ENCODE assay signal across 12 cellular contexts in the genomic region with DNA sequence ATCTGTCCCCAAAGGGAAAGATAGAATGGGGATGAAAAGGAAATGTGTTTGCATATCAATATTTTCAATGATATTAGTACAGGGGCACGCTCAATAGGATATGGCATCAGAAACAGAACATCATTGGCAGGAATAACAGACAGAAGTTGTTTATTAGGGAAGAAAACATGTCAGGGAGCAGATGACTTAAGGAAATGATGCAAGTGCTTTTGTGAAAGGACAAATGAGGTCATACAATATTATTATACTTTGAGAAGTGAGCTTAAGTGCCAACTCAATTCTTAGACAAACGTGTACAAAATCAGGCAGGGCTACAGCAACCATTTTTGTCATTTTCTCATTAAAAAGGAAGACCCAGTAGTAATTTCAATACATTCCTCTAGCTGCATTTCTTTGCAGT.
DNase-seq lines count a peak whose midpoint lies in the region; ATAC-seq, FAIRE-seq and TF ChIP-seq lines count a peak whose summit lies in the region.
"Had no signal": no experiment of that assay in that cellular context is flagged by ENCODE, and none has a peak within 500 bp of the region (broad histone marks: within the 10 kb centered on the region; RNA-seq: fewer than 3 reads in every experiment).

No MANE protein-coding gene starts in this region.

- no peak for TF ChIP-seq EP300 in HepG2 (IDR thresholded peaks at IDR 0.05; ENCODE audit: low read depth in 2 of 2, low read length in 2 of 2)
- no peak for TF ChIP-seq EP300 in HepG2 (CRISPR knock-in tag; IDR thresholded peaks at IDR 0.05; ENCODE audit: borderline replicate concordance)

- in situ Hi-C loops in HepG2 (cut with HindIII; ENCODE audit: extremely low pct_ligation_motif_present, low pct_unique_long_range_greater_than_20kb) = no loop called here

- no peaks in the 10 kb centered on the region for H3K27me3 Mint-ChIP-seq in endodermal cell (ENCODE audit: insufficient read depth)
- H3K27me3 Mint-ChIP-seq: activated CD8-positive, alpha-beta T cell treated with anti-CD3 and anti-CD28 coated beads for 36 hours; memory B cell had no signal

- H3K9ac ChIP-seq in liver (ENCODE audit: low read depth in 1 of 2, low read length in 2 of 2) (no peak overlapping the region), HepG2 (ENCODE audit: insufficient read depth, low read depth, low read length) (no peak overlapping the region), endodermal cell (ENCODE audit: extremely low read depth, low read length, poor library complexity, severe bottlenecking) (no peak overlapping the region)

- no peak for TF ChIP-seq RAD21 in liver (IDR thresholded peaks at IDR 0.05)
- no peak for TF ChIP-seq RAD21 in HepG2 (CRISPR knock-in tag; IDR thresholded peaks at IDR 0.05)

- peaks cover 0 to 1% (median 0%) of the 10 kb centered on the region in 4 donors for H3K36me3 ChIP-seq in liver (ENCODE audit: control insufficient read depth in 4 of 4, insufficient read depth in 3 of 4, low read depth in 1 of 4, low read length in 3 of 4)
- no peaks in the 10 kb centered on the region for H3K36me3 ChIP-seq in HepG2 (replicated peaks in 1 of 2; ENCODE audit: control insufficient read depth in 1 of 2, insufficient read depth in 2 of 2, low read length in 2 of 2)
- no peaks in the 10 kb centered on the region for H3K36me3 ChIP-seq in endodermal cell (ENCODE audit: control insufficient read depth, insufficient read depth, low read length)
- H3K36me3 ChIP-seq: BE2C had no signal

- no peak overlapping the region for H3K4me2 ChIP-seq in HepG2 (ENCODE audit: low read depth, low read length)

- no peak overlapping the region for H3K4me3 Mint-ChIP-seq in endodermal cell
- H3K4me3 Mint-ChIP-seq: activated CD8-positive, alpha-beta T cell treated with anti-CD3 and anti-CD28 coated beads for 36 hours; memory B cell had no signal

- FAIRE-seq in HepG2 (lab: Jason Lieb, UNC) (no peak), D721Med (lab: Jason Lieb, UNC) (no peak)

- no peak overlapping the region for H3K27ac Mint-ChIP-seq in endodermal cell
- H3K27ac Mint-ChIP-seq: activated CD8-positive, alpha-beta T cell treated with anti-CD3 and anti-CD28 coated beads for 36 hours; memory B cell had no signal

- no peaks in the 10 kb centered on the region for H3K27me3 ChIP-seq in liver (ENCODE audit: control insufficient read depth in 4 of 4, insufficient read depth in 4 of 4, low read length in 3 of 4)
- no peaks in the 10 kb centered on the region for H3K27me3 ChIP-seq in HepG2 (ENCODE audit: control insufficient read depth in 1 of 2, insufficient read depth in 2 of 2, low read length in 2 of 2)
- H3K27me3 ChIP-seq in endodermal cell (ENCODE audit: control insufficient read depth, insufficient read depth, low read length, poor library complexity, severe bottlenecking) = no peaks in the 10 kb centered on the region
- H3K27me3 ChIP-seq: BE2C had no signal

- no peaks in the 10 kb centered on the region for H4K20me1 ChIP-seq in HepG2 (ENCODE audit: insufficient read depth, low read length)

- H3K9me3 ChIP-seq in liver (ENCODE audit: control insufficient read depth in 4 of 4, low read length in 3 of 4) = no peaks in the 10 kb centered on the region
- H3K9me3 ChIP-seq in HepG2 (ENCODE audit: low read length) = no peaks in the 10 kb centered on the region
- H3K9me3 ChIP-seq in endodermal cell (ENCODE audit: control insufficient read depth, low read length) = no peaks in the 10 kb centered on the region
- H3K9me3 ChIP-seq: BE2C had no signal

- no peaks in the 10 kb centered on the region for H3K9me3 Mint-ChIP-seq in endodermal cell
- H3K9me3 Mint-ChIP-seq: activated CD8-positive, alpha-beta T cell treated with anti-CD3 and anti-CD28 coated beads for 36 hours; memory B cell had no signal

- 67% methylated on average over 2 of the region's 2 CpGs for WGBS in liver
- WGBS in HepG2 (ENCODE audit: low lambda C conversion rate) = 28% methylated on average over 2 of the region's 2 CpGs
- WGBS in endodermal cell (ENCODE audit: insufficient coverage in 1 of 2, insufficient read length in 1 of 2), 2 experiments = 85 to 86% methylated on average over 2 of the region's 2 CpGs

- DNase-seq in HepG2 (ENCODE audit: low spot score) (no peak), endodermal cell (no peak), myocyte (ENCODE audit: low read depth) (peak; percentile 26), D721Med (ENCODE audit: insufficient read length, low spot score) (no peak), cerebellar nuclear complex (lab: John Stamatoyannopoulos, UW) (no peak)
- DNase-seq: activated CD8-positive, alpha-beta T cell treated with anti-CD3 and anti-CD28 coated beads for 36 hours; BE2C; cortex of kidney had no signal

- no TSS peak for BruUV-seq in HepG2 (replicated peaks; lab: Mats Ljungman, UMichigan)

- no peaks in the 10 kb centered on the region for H3K79me2 ChIP-seq in HepG2 (ENCODE audit: insufficient read depth, low read length)

- H3K4me3 ChIP-seq in liver (ENCODE audit: low read depth in 1 of 3, low read length in 3 of 3) = no peak overlapping the region
- H3K4me3 ChIP-seq in HepG2 (replicated peaks in 1 of 3; ENCODE audit: insufficient read depth in 1 of 3, low read depth in 2 of 3, low read length in 3 of 3) = no peak overlapping the region
- H3K4me3 ChIP-seq in endodermal cell (ENCODE audit: low read length) = no peak overlapping the region

- H3K27ac ChIP-seq in liver (ENCODE audit: low read depth in 1 of 2, low read length in 2 of 2) = peak overlapping the region; percentile 6 to 43
- H3K27ac ChIP-seq in HepG2 (ENCODE audit: extremely low read length, insufficient read depth, low read length) = no peak overlapping the region
- peak overlapping the region; percentile 19 for H3K27ac ChIP-seq in endodermal cell (ENCODE audit: low read depth, low read length)

- no peak for ATAC-seq in HepG2
- ATAC-seq in GM19467 (IDR thresholded peaks at IDR 0.05; ENCODE audit: unreplicated experiment) = no peak
- ATAC-seq in HG03378 (IDR thresholded peaks at IDR 0.05; ENCODE audit: unreplicated experiment) = no peak
- ATAC-seq: activated CD8-positive, alpha-beta T cell treated with anti-CD3 and anti-CD28 coated beads for 36 hours had no signal

- CTCF ChIA-PET in HepG2 (lab: Yijun Ruan, JAX; ENCODE audit: low intra/inter-chr PET ratio, low total read pairs) = no interaction called here

- peaks cover 26% of the 10 kb centered on the region for H3K4me1 Mint-ChIP-seq in endodermal cell
- H3K4me1 Mint-ChIP-seq: memory B cell had no signal

- H3K4me1 ChIP-seq in liver (ENCODE audit: control insufficient read depth in 4 of 4, insufficient read depth in 4 of 4, low read length in 3 of 4) (peaks cover 0 to 6% (median under 1%) of the 10 kb centered on the region in 4 donors), HepG2 (ENCODE audit: insufficient read depth, low read length) (0 out of 2 replicates have a peak, but pooled peaks cover 24% of the 10 kb centered on the region), endodermal cell (ENCODE audit: control insufficient read depth, insufficient read depth, low read length) (no peaks in the 10 kb centered on the region)
- H3K4me1 ChIP-seq: BE2C had no signal

- H3K36me3 Mint-ChIP-seq in endodermal cell (ENCODE audit: low read depth) = no peaks in the 10 kb centered on the region
- H3K36me3 Mint-ChIP-seq: memory B cell had no signal

- POLR2A ChIA-PET in HepG2 (lab: Yijun Ruan, JAX) = no interaction called here

- TF ChIP-seq POLR2A in HepG2 (IDR thresholded peaks at IDR 0.05; ENCODE audit: insufficient read depth in 1 of 2, low read depth in 2 of 2, low read length in 2 of 2) = no peak

- H2AFZ ChIP-seq in HepG2 (ENCODE audit: low read length) = no peak overlapping the region

- intact Hi-C loops in HepG2 (cut with micrococcal nuclease; ENCODE audit: unreplicated experiment) = no loop called here

- TF ChIP-seq CTCF in liver (IDR thresholded peaks at IDR 0.05; ENCODE audit: low read depth, low read length, missing input control) = no peak
- no peak for TF ChIP-seq CTCF in HepG2 (CRISPR knock-in tag; IDR thresholded peaks at IDR 0.05)
- TF ChIP-seq CTCF in endodermal cell (conservative IDR thresholded peaks at IDR 0.05) = no peak
- no peak for TF ChIP-seq CTCF in D721Med (IDR thresholded peaks at IDR 0.05; ENCODE audit: insufficient read depth, missing control alignments)

TF ChIP-seq in liver, 16 proteins besides CTCF, POLR2A, EP300 and RAD21 (continues in another document):
- TF ChIP-seq HNF4A (conservative IDR thresholded peaks at IDR 0.05) (no peak), ATF3 (IDR thresholded peaks at IDR 0.05) (no peak), SP1 (IDR thresholded peaks at IDR 0.05) (no peak), NR2F2 (IDR thresholded peaks at IDR 0.05) (no peak), FOXA2 (IDR thresholded peaks at IDR 0.05) (no peak), TAF1 (conservative IDR thresholded peaks at IDR 0.05) (no peak)

TF ChIP-seq in HepG2, 621 proteins besides CTCF, POLR2A, EP300 and RAD21 (continues in another document):
- TF ChIP-seq SKI (IDR thresholded peaks at IDR 0.05; ENCODE audit: partially characterized antibody) (no peak), LCORL (IDR thresholded peaks at IDR 0.05) (no peak), LCORL (CRISPR knock-in tag; IDR thresholded peaks at IDR 0.05) (no peak), ZNF496 (CRISPR knock-in tag; IDR thresholded peaks at IDR 0.05; ENCODE audit: insufficient replicate concordance) (no peak), ZNF674 (CRISPR knock-in tag; IDR thresholded peaks at IDR 0.05; ENCODE audit: low read depth) (no peak), IRF1 (CRISPR knock-in tag; IDR thresholded peaks at IDR 0.05; ENCODE audit: low read depth) (no peak)
- TF ChIP-seq, protein P1, sequence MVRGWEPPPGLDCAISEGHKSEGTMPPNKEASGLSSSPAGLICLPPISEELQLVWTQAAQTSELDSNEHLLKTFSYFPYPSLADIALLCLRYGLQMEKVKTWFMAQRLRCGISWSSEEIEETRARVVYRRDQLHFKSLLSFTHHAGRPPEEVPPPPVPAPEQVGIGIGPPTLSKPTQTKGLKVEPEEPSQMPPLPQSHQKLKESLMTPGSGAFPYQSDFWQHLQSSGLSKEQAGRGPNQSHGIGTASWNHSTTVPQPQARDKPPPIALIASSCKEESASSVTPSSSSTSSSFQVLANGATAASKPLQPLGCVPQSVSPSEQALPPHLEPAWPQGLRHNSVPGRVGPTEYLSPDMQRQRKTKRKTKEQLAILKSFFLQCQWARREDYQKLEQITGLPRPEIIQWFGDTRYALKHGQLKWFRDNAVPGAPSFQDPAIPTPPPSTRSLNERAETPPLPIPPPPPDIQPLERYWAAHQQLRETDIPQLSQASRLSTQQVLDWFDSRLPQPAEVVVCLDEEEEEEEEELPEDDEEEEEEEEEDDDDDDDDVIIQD (CRISPR knock-in tag; IDR thresholded peaks at IDR 0.05; ENCODE audit: low read depth) = no peak
